Comparison of ENCODE assay signal across 8 cellular contexts in genomic region chr3:32018723-32019564, GRCh38. TPM values are rescaled to one million over a fixed set of nuclear protein-coding genes. Genes with fewer than 3 reads are reported as not detected.
DNase-seq lines count a peak whose midpoint lies in the region; ATAC-seq and TF ChIP-seq lines count a peak whose summit lies in the region.

No MANE protein-coding gene starts in this region.

- H3K4me1 ChIP-seq in BLaER1 treated with 17β-estradiol and CSF1 and Interleukin-3, amounts not matched to agents 10 nM and 100 nM, result peaks cover 0 to 16% (median 9%) of the 10 kb centered on the region in 10 experiments; a peak in 14 of 20 replicates
- H3K4me1 ChIP-seq in transverse colon, result peaks cover 0 to 19% (median 10%) of the 10 kb centered on the region in 4 donors

- DNase-seq in GM19240 (ENCODE audit: insufficient read length, low spot score) (peak; percentile 18), NCI-H2196 (lab: John Stamatoyannopoulos, UW; ENCODE audit: unreplicated experiment) (peak; percentile 4), brain pericyte (ENCODE audit: low read depth, low spot score) (peak; percentile 13), iris pigment epithelial cell (ENCODE audit: low read depth) (peak; percentile 57), transverse colon (no peak)

- peak; percentile 72 to 89 (median 78) for TF ChIP-seq CTCF in transverse colon (IDR thresholded peaks at IDR 0.05)

- H3K9ac ChIP-seq in BLaER1 treated with 17β-estradiol and CSF1 and Interleukin-3, amounts not matched to agents 10 nM and 100 nM, result 0 out of 22 replicates have a peak overlapping the region, but pooled peaks of 2 of the 11 experiments have one; percentile 1 to 8

- H3K36me3 ChIP-seq in BLaER1 treated with 17β-estradiol and CSF1 and Interleukin-3, amounts not matched to agents 10 nM and 100 nM, result no peaks in the 10 kb centered on the region
- no peaks in the 10 kb centered on the region for H3K36me3 ChIP-seq in transverse colon

- ATAC-seq in HG02678 (IDR thresholded peaks at IDR 0.05; ENCODE audit: unreplicated experiment) (no peak), GM19463 (IDR thresholded peaks at IDR 0.05; ENCODE audit: unreplicated experiment) (no peak)

- peaks cover 0 to 18% (median 6%) of the 10 kb centered on the region in 11 experiments; a peak in 8 of 22 replicates for H3K9me3 ChIP-seq in BLaER1 treated with 17β-estradiol and CSF1 and Interleukin-3, amounts not matched to agents 10 nM and 100 nM (replicated peaks in 1 of 11)
- no peaks in the 10 kb centered on the region for H3K9me3 ChIP-seq in transverse colon

- intact Hi-C loops in transverse colon (cut with DNase I; ENCODE audit: low total_unique reads), result no loop called here

- no peak for TF ChIP-seq POLR2A in transverse colon (IDR thresholded peaks at IDR 0.05)

- TF ChIP-seq EP300 in transverse colon (IDR thresholded peaks at IDR 0.05; ENCODE audit: low read depth), result no peak

- no peak overlapping the region for H3K27ac ChIP-seq in BLaER1 treated with 17β-estradiol and CSF1 and Interleukin-3, amounts not matched to agents 10 nM and 100 nM
- H3K27ac ChIP-seq in transverse colon, result peak overlapping the region in 2 of 4 donors; percentile 9 to 29

- H4K20me1 ChIP-seq in BLaER1 treated with 17β-estradiol and CSF1 and Interleukin-3, amounts not matched to agents 10 nM and 100 nM, result no peaks in the 10 kb centered on the region

- WGBS in transverse colon (ENCODE audit: low coverage in 1 of 2), 2 donors, result 37 to 44% methylated on average over 5 of the region's 5 CpGs

- peak overlapping the region in 8 of 11 experiments; percentile 35 to 61 (median 50); a peak in 14 of 22 replicates for H3K4me2 ChIP-seq in BLaER1 treated with 17β-estradiol and CSF1 and Interleukin-3, amounts not matched to agents 10 nM and 100 nM

- H3K27me3 ChIP-seq in BLaER1 treated with 17β-estradiol and CSF1 and Interleukin-3, amounts not matched to agents 10 nM and 100 nM, result no peaks in the 10 kb centered on the region
- no peaks in the 10 kb centered on the region for H3K27me3 ChIP-seq in transverse colon

- no peak overlapping the region for H3K4me3 ChIP-seq in BLaER1 treated with 17β-estradiol and CSF1 and Interleukin-3, amounts not matched to agents 10 nM and 100 nM
- H3K4me3 ChIP-seq in transverse colon, result no peak overlapping the region

- in situ Hi-C loops in transverse colon (cut with MboI; ENCODE audit: low pct_ligation_motif_present in 1 of 4, low pct_unique_long_range_greater_than_20kb in 1 of 4, low sequenced_read_pairs in 3 of 4), result loop anchor here in 1 of 4 donors (5.0 kb wide), 1 partner anchor 123 kb away; no protein-coding TSS in a partner anchor

RNA-seq across cellular contexts. Expression of gene ZNF860, which starts 37.4 kb away (rescaled TPM):
- 1 to 10 TPM in 2 of 4 donors, under 1 TPM in 1, not detected in 1; 0.41 to 5.4 (median 1.6) TPM for total RNA-seq in transverse colon

RNA-seq across cellular contexts. Expression of gene OSBPL10, which starts 37.9 kb away (rescaled TPM):
- total RNA-seq in transverse colon, result 10 to 100 TPM in 3 of 4 donors, 1 to 10 TPM in 1; 10.0 to 34.8 (median 19.5) TPM
